1 cellular context compared by ENCODE assay signal in the genomic region with DNA sequence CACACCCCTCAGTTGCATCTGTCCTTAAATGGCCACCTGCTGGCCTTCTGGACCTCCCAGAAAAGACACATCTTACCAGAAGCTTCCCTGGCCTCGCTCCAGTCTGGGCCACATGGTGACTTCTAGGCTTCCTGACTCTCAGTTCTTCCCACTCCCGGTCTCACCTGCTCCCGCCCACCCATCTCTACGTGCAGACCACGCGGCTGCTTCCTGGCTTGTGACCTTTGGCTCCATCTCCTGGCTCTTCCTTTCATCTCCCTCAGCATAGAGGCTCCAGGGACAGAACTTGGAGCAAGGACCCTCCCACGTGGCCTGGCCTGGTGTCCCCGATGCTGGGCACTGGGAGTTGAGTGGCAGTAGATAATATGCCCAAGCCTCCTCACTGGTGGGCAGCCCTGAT.
TF ChIP-seq lines count a peak whose summit lies in the region.

No MANE protein-coding gene starts in this region.

TF ChIP-seq in HepG2, 621 proteins besides CTCF, POLR2A, EP300 and RAD21 (continued from another document and continues in another):
- TF ChIP-seq ZUFSP (CRISPR knock-in tag; IDR thresholded peaks at IDR 0.05; ENCODE audit: borderline replicate concordance), result no peak
- TF ChIP-seq ZNF577 (CRISPR knock-in tag; IDR thresholded peaks at IDR 0.05; ENCODE audit: borderline replicate concordance, low read depth), result no peak
- peak; percentile 80; the same call in 1 of the 2 replicates for TF ChIP-seq SETDB1 (CRISPR knock-in tag; IDR thresholded peaks at IDR 0.05; ENCODE audit: borderline replicate concordance)
- peak; percentile 76 for TF ChIP-seq NRL (CRISPR knock-in tag; IDR thresholded peaks at IDR 0.05; ENCODE audit: borderline replicate concordance)
- TF ChIP-seq NFIC (IDR thresholded peaks at IDR 0.05; ENCODE audit: low read length), result no peak
- TF ChIP-seq FOXK2 (IDR thresholded peaks at IDR 0.05), result no peak
- TF ChIP-seq TBP (CRISPR knock-in tag; IDR thresholded peaks at IDR 0.05), result no peak
- no peak for TF ChIP-seq NFE2L2 (IDR thresholded peaks at IDR 0.05; ENCODE audit: low read length)
- TF ChIP-seq ARID4A (CRISPR knock-in tag; IDR thresholded peaks at IDR 0.05; ENCODE audit: borderline replicate concordance), result peak; percentile 37; the same call in 1 of the 2 replicates
- peak; percentile 72 for TF ChIP-seq GFI1 (CRISPR knock-in tag; IDR thresholded peaks at IDR 0.05; ENCODE audit: borderline replicate concordance)
- TF ChIP-seq E2F2 (CRISPR knock-in tag; IDR thresholded peaks at IDR 0.05; ENCODE audit: borderline replicate concordance), result no peak; the same call in 1 of the 2 replicates
- TF ChIP-seq ZNF850 (CRISPR knock-in tag; conservative IDR thresholded peaks at IDR 0.05), result no peak
- TF ChIP-seq ESRRA (CRISPR knock-in tag; IDR thresholded peaks at IDR 0.05; ENCODE audit: low read depth), result 0 out of 2 replicates have a peak, but pooled peaks have one; percentile 69
- no peak; the same call in 1 of the 2 replicates for TF ChIP-seq GPN1 (CRISPR knock-in tag; IDR thresholded peaks at IDR 0.05; ENCODE audit: borderline replicate concordance)
- TF ChIP-seq, protein P1, sequence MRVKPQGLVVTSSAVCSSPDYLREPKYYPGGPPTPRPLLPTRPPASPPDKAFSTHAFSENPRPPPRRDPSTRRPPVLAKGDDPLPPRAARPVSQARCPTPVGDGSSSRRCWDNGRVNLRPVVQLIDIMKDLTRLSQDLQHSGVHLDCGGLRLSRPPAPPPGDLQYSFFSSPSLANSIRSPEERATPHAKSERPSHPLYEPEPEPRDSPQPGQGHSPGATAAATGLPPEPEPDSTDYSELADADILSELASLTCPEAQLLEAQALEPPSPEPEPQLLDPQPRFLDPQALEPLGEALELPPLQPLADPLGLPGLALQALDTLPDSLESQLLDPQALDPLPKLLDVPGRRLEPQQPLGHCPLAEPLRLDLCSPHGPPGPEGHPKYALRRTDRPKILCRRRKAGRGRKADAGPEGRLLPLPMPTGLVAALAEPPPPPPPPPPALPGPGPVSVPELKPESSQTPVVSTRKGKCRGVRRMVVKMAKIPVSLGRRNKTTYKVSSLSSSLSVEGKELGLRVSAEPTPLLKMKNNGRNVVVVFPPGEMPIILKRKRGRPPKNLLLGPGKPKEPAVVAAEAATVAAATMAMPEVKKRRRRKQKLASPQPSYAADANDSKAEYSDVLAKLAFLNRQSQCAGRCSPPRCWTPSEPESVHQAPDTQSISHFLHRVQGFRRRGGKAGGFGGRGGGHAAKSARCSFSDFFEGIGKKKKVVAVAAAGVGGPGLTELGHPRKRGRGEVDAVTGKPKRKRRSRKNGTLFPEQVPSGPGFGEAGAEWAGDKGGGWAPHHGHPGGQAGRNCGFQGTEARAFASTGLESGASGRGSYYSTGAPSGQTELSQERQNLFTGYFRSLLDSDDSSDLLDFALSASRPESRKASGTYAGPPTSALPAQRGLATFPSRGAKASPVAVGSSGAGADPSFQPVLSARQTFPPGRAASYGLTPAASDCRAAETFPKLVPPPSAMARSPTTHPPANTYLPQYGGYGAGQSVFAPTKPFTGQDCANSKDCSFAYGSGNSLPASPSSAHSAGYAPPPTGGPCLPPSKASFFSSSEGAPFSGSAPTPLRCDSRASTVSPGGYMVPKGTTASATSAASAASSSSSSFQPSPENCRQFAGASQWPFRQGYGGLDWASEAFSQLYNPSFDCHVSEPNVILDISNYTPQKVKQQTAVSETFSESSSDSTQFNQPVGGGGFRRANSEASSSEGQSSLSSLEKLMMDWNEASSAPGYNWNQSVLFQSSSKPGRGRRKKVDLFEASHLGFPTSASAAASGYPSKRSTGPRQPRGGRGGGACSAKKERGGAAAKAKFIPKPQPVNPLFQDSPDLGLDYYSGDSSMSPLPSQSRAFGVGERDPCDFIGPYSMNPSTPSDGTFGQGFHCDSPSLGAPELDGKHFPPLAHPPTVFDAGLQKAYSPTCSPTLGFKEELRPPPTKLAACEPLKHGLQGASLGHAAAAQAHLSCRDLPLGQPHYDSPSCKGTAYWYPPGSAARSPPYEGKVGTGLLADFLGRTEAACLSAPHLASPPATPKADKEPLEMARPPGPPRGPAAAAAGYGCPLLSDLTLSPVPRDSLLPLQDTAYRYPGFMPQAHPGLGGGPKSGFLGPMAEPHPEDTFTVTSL (CRISPR knock-in tag; IDR thresholded peaks at IDR 0.05; ENCODE audit: borderline replicate concordance), result peak; percentile 63; the same call in 1 of the 2 replicates
- peak; percentile 78 for TF ChIP-seq YEATS4 (CRISPR knock-in tag; IDR thresholded peaks at IDR 0.05; ENCODE audit: borderline replicate concordance)
- TF ChIP-seq RCOR2 (CRISPR knock-in tag; IDR thresholded peaks at IDR 0.05), result peak; percentile 44; the same call in 1 of the 2 replicates
- 0 out of 2 replicates have a peak, but pooled peaks have one; percentile 76 for TF ChIP-seq ZNF33B (CRISPR knock-in tag; IDR thresholded peaks at IDR 0.05)
- TF ChIP-seq, protein P2, sequence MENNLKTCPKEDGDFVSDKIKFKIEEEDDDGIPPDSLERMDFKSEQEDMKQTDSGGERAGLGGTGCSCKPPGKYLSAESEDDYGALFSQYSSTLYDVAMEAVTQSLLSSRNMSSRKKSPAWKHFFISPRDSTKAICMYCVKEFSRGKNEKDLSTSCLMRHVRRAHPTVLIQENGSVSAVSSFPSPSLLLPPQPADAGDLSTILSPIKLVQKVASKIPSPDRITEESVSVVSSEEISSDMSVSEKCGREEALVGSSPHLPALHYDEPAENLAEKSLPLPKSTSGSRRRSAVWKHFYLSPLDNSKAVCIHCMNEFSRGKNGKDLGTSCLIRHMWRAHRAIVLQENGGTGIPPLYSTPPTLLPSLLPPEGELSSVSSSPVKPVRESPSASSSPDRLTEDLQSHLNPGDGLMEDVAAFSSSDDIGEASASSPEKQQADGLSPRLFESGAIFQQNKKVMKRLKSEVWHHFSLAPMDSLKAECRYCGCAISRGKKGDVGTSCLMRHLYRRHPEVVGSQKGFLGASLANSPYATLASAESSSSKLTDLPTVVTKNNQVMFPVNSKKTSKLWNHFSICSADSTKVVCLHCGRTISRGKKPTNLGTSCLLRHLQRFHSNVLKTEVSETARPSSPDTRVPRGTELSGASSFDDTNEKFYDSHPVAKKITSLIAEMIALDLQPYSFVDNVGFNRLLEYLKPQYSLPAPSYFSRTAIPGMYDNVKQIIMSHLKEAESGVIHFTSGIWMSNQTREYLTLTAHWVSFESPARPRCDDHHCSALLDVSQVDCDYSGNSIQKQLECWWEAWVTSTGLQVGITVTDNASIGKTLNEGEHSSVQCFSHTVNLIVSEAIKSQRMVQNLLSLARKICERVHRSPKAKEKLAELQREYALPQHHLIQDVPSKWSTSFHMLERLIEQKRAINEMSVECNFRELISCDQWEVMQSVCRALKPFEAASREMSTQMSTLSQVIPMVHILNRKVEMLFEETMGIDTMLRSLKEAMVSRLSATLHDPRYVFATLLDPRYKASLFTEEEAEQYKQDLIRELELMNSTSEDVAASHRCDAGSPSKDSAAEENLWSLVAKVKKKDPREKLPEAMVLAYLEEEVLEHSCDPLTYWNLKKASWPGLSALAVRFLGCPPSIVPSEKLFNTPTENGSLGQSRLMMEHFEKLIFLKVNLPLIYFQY (CRISPR knock-in tag; IDR thresholded peaks at IDR 0.05; ENCODE audit: borderline replicate concordance), result 0 out of 2 replicates have a peak, but pooled peaks have one; percentile 59
- peak; percentile 63 for TF ChIP-seq GABPB1 (CRISPR knock-in tag; IDR thresholded peaks at IDR 0.05)
- peak; percentile 37; the same call in 1 of the 2 replicates for TF ChIP-seq DRAP1 (CRISPR knock-in tag; IDR thresholded peaks at IDR 0.05)
- no peak for TF ChIP-seq PRMT3 (CRISPR knock-in tag; IDR thresholded peaks at IDR 0.05; ENCODE audit: borderline replicate concordance, low read depth)
- TF ChIP-seq U2AF2 (IDR thresholded peaks at IDR 0.05; ENCODE audit: low read depth, low read length), result no peak
- TF ChIP-seq NFE2L1 (CRISPR knock-in tag; IDR thresholded peaks at IDR 0.05; ENCODE audit: borderline replicate concordance), result no peak
- TF ChIP-seq HOXA9 (CRISPR knock-in tag; IDR thresholded peaks at IDR 0.05; ENCODE audit: borderline replicate concordance), result peak; percentile 73; the same call in 1 of the 2 replicates
- TF ChIP-seq ONECUT2 (CRISPR knock-in tag; IDR thresholded peaks at IDR 0.05), result peak; percentile 36; the same call in 1 of the 2 replicates
- TF ChIP-seq MAFK (conservative IDR thresholded peaks at IDR 0.05 in 1 of 2, IDR thresholded peaks at IDR 0.05 in 1 of 2; ENCODE audit: low read length in 2 of 2), result no peak
- TF ChIP-seq, protein P3, sequence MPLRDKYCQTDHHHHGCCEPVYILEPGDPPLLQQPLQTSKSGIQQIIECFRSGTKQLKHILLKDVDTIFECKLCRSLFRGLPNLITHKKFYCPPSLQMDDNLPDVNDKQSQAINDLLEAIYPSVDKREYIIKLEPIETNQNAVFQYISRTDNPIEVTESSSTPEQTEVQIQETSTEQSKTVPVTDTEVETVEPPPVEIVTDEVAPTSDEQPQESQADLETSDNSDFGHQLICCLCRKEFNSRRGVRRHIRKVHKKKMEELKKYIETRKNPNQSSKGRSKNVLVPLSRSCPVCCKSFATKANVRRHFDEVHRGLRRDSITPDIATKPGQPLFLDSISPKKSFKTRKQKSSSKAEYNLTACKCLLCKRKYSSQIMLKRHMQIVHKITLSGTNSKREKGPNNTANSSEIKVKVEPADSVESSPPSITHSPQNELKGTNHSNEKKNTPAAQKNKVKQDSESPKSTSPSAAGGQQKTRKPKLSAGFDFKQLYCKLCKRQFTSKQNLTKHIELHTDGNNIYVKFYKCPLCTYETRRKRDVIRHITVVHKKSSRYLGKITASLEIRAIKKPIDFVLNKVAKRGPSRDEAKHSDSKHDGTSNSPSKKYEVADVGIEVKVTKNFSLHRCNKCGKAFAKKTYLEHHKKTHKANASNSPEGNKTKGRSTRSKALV (CRISPR knock-in tag; IDR thresholded peaks at IDR 0.05), result 0 out of 2 replicates have a peak, but pooled peaks have one; percentile 61
- peak; percentile 64; the same call in 1 of the 2 replicates for TF ChIP-seq TARDBP (CRISPR knock-in tag; IDR thresholded peaks at IDR 0.05)
- 0 out of 2 replicates have a peak, but pooled peaks have one; percentile 72 for TF ChIP-seq MYNN (CRISPR knock-in tag; IDR thresholded peaks at IDR 0.05; ENCODE audit: low read depth)
- peak; percentile 95 for TF ChIP-seq TFDP2 (CRISPR knock-in tag; IDR thresholded peaks at IDR 0.05)
- peak; percentile 84; the same call in 1 of the 2 replicates for TF ChIP-seq ZFP36L1 (CRISPR knock-in tag; IDR thresholded peaks at IDR 0.05)
- peak; percentile 76; the same call in 1 of the 2 replicates for TF ChIP-seq ZNF749 (CRISPR knock-in tag; IDR thresholded peaks at IDR 0.05; ENCODE audit: borderline replicate concordance)
- TF ChIP-seq ZKSCAN1 (IDR thresholded peaks at IDR 0.05; ENCODE audit: low read length), result no peak
- no peak for TF ChIP-seq DR1 (CRISPR knock-in tag; IDR thresholded peaks at IDR 0.05)
